Comparison of ENCODE assay signal across 8 cellular contexts in the genomic region with DNA sequence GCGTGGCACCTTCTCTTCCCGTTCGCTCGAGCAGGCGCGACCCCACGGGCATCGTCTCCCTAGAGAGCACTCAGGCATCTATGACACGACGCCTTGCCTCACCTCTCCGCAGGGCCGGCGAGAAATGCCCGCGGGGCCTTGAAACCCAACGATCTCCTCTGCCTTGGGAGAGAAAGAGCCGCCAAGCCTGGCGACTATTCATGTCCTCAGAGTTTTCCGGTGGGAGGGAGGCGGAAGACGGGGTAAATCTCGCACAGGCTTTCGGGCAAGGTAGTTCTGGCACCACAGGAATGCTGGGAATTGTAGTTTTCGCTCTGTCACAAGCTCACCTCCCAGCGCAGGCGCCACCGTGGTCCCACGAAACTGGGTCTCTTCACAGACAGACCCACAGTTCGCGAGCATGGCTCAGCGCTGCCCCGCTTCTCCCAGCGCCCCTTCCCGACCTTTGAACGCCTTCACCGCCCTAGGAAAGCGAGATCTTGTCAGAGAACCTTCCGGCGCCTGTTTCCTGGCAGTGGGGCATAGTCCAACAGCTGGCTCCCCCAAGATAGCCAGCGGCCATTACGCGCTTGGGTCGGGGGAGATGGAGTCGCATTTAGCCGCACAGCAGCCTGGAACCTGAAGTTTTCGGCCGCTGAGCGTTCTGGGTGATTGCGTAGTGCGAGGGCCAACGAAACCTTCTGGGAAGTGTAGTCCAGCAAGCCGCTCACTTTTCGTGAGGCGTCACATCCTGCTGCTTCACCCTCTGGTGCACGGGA. TPM values are rescaled to one million over a fixed set of nuclear protein-coding genes. Genes with fewer than 3 reads are reported as not detected.
DNase-seq lines count a peak whose midpoint lies in the region; ATAC-seq and TF ChIP-seq lines count a peak whose summit lies in the region.

A gene with protein sequence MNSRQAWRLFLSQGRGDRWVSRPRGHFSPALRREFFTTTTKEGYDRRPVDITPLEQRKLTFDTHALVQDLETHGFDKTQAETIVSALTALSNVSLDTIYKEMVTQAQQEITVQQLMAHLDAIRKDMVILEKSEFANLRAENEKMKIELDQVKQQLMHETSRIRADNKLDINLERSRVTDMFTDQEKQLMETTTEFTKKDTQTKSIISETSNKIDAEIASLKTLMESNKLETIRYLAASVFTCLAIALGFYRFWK (minus strand): TSS at position 597 of the 758 bp plus-strand sequence. CDS start 395 bp downstream, at position 202.

- no peaks in the 10 kb centered on the region for H3K27me3 ChIP-seq in DND-41 (ENCODE audit: insufficient read depth, low read length, poor library complexity)
- H3K27me3 ChIP-seq in Karpas-422 (ENCODE audit: low read length), result no peaks in the 10 kb centered on the region
- no peaks in the 10 kb centered on the region for H3K27me3 ChIP-seq in esophagus squamous epithelium

- WGBS in esophagus squamous epithelium, 2 donors, result 0% methylated on average over 11 to 25 of the region's 55 CpGs

- H3K4me3 ChIP-seq in DND-41 (ENCODE audit: low read depth in 1 of 2, low read length in 2 of 2), result peak within 1 kb of the TSS; percentile 71 to 93
- peak within 1 kb of the TSS; percentile 83 for H3K4me3 ChIP-seq in Karpas-422 (ENCODE audit: low read length)
- H3K4me3 ChIP-seq in esophagus squamous epithelium, result peak within 1 kb of the TSS; percentile 67 to 90 (median 76)

- H3K9ac ChIP-seq in DND-41 (ENCODE audit: low read depth, low read length) (peak within 1 kb of the TSS; percentile 94), Karpas-422 (ENCODE audit: low read length) (peak within 1 kb of the TSS; percentile 86)

- H3K9me3 ChIP-seq in DND-41 (ENCODE audit: insufficient read depth, low read length, severe bottlenecking) (no peaks in the 10 kb centered on the region), Karpas-422 (ENCODE audit: low read length) (no peaks in the 10 kb centered on the region), esophagus squamous epithelium (no peaks in the 10 kb centered on the region)

- H4K20me1 ChIP-seq in DND-41 (ENCODE audit: insufficient read depth, low read length), result no peaks in the 10 kb centered on the region
- H4K20me1 ChIP-seq in Karpas-422 (ENCODE audit: insufficient read depth, low read depth, low read length), result no peaks in the 10 kb centered on the region

- TF ChIP-seq CTCF in DND-41 (IDR thresholded peaks at IDR 0.05; ENCODE audit: borderline replicate concordance, extremely low read depth, low read length, poor library complexity, severe bottlenecking), result peak; percentile 76
- TF ChIP-seq CTCF in esophagus squamous epithelium (IDR thresholded peaks at IDR 0.05), result peak in 1 of 6 experiments; percentile 26

- no peaks in the 10 kb centered on the region; the same call in 1 of the 2 replicates for H3K36me3 ChIP-seq in DND-41 (ENCODE audit: insufficient read depth, low read length)
- H3K36me3 ChIP-seq in Karpas-422 (ENCODE audit: insufficient read depth, low read length), result peaks cover under 1% of the 10 kb centered on the region; the same call in 1 of the 2 replicates
- no peaks in the 10 kb centered on the region for H3K36me3 ChIP-seq in esophagus squamous epithelium

- ATAC-seq in DND-41 (ENCODE audit: insufficient read depth, low read depth) (peak; percentile 90), GM21825 (IDR thresholded peaks at IDR 0.05; ENCODE audit: unreplicated experiment) (peak; percentile 89)

- H3K27ac ChIP-seq in DND-41 (ENCODE audit: low read length) (peak within 1 kb of the TSS; percentile 99), Karpas-422 (ENCODE audit: low read length) (peak within 1 kb of the TSS; percentile 60), esophagus squamous epithelium (peak within 1 kb of the TSS; percentile 94 to 99 (median 97))

- intact Hi-C loops in esophagus squamous epithelium (cut with DNase I), result loop anchor here (10.0 kb wide), 1 partner anchor 91 kb away; the partner anchor contains the start of gene ANKRD42

- H3K9me2 ChIP-seq in Karpas-422 (replicated peaks; ENCODE audit: insufficient read depth, low read length), result no peaks in the 10 kb centered on the region

- DNase-seq in DND-41 (peak; percentile 95), Karpas-422 (peak; percentile 100), RKO (ENCODE audit: low spot score) (peak; percentile 98), activated T-helper 1 cell treated with Interleukin-2 at 50 U/mL for 16 hours (ENCODE audit: low read depth) (peak; percentile 87), esophagus squamous epithelium (lab: John Stamatoyannopoulos, UW) (peak; percentile 87), myocyte (ENCODE audit: low read depth) (peak; percentile 99)
- peak; percentile 82 to 91 for DNase-seq in stimulated activated CD8-positive, alpha-beta memory T cell treated with anti-CD3 and anti-CD28 coated beads, Interleukin-7, amount 100 ng/mL, for 48 hours (ENCODE audit: extremely low read depth in 1 of 2, low read depth in 1 of 2)

- H3K4me1 ChIP-seq in DND-41 (ENCODE audit: insufficient read depth, low read length), result peaks cover 34% of the 10 kb centered on the region
- H3K4me1 ChIP-seq in Karpas-422 (ENCODE audit: low read length), result peaks cover 33% of the 10 kb centered on the region
- H3K4me1 ChIP-seq in esophagus squamous epithelium, result peaks cover 20 to 47% (median 25%) of the 10 kb centered on the region in 3 donors

- H3K79me2 ChIP-seq in DND-41 (ENCODE audit: insufficient read depth, low read length), result peaks cover 36% of the 10 kb centered on the region
- H3K79me2 ChIP-seq in Karpas-422 (ENCODE audit: low read length), result peaks cover 44% of the 10 kb centered on the region

- H3K4me2 ChIP-seq in DND-41 (ENCODE audit: insufficient read depth, low read length) (peak within 1 kb of the TSS; percentile 84), Karpas-422 (ENCODE audit: low read depth, low read length, poor library complexity, severe bottlenecking) (peak within 1 kb of the TSS; percentile 80)

- H2AFZ ChIP-seq in DND-41 (ENCODE audit: low read depth, low read length), result peak within 1 kb of the TSS; percentile 93
- H2AFZ ChIP-seq in Karpas-422 (ENCODE audit: low read length), result peak within 1 kb of the TSS; percentile 78

- peak in 3 of 4 donors; percentile 14 to 84 (median 75) for TF ChIP-seq POLR2A in esophagus squamous epithelium (IDR thresholded peaks at IDR 0.05)

RNA-seq across cellular contexts. Expression of the gene that starts here (rescaled TPM):
- total RNA-seq in Karpas-422 (2014; rRNA removed; shearing (Covaris generic); ENCODE audit: low replicate concordance), result 81.1 and 121 TPM in 2 replicates
- 10 to 100 TPM; 17.8 to 35.0 (median 27.6) TPM for total RNA-seq in esophagus squamous epithelium
- total RNA-seq in myocyte, result 88.8 and 108 TPM in 2 replicates
- polyA plus RNA-seq in myocyte (2012), result 67.7 TPM

Comparison
In these comparisons a context has a peak if more than half of its experiments do, and no peak if none do; other contexts are left out.
1. Peak in every context shown above with its lines: DNase-seq, ATAC-seq, H3K4me3 ChIP-seq and H3K27ac ChIP-seq.